Comparison of ENCODE assay signal across 10 cellular contexts in the genomic region with DNA sequence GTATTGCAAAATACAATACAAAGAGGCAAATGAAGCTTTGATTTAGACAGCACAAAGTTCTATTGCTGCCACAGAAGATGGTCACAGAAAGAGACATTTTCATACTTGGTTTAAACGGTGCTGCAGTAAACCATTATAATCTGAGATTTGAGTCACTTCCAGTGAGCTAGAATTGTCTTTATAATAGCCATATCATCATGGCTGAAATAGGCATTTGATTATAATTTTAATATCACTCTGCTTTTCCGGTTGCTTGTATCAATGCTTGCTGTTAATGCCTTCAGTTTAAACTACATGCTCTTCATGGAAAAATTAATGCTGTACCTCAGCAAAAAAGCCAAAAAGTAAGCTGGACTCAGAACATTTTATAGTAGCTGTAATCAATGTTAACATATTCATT. TPM values are rescaled to one million over a fixed set of nuclear protein-coding genes. Genes with fewer than 3 reads are reported as not detected.
A peak's percentile ranks its signal among the peaks of the same experiment; 100 is the strongest.
DNase-seq lines count a peak whose midpoint lies in the region; ATAC-seq and TF ChIP-seq lines count a peak whose summit lies in the region.
"Had no signal": no experiment of that assay in that cellular context is flagged by ENCODE, and none has a peak within 500 bp of the region (broad histone marks: within the 10 kb centered on the region; RNA-seq: fewer than 3 reads in every experiment).

No MANE protein-coding gene starts in this region.

- peak overlapping the region; percentile 75 for H3K9ac ChIP-seq in mesenchymal stem cell (ENCODE audit: low read length)

- peaks cover 8% of the 10 kb centered on the region for H3K79me1 ChIP-seq in mesenchymal stem cell (replicated peaks; ENCODE audit: low read length, poor library complexity, severe bottlenecking)

- POLR2A ChIA-PET in GM10248 (lab: Yijun Ruan, JAX): no interaction called here

- peak overlapping the region in 9 of 10 donors; percentile 58 to 91 (median 74) for H3K4me3 ChIP-seq in heart right ventricle
- no peak overlapping the region for H3K4me3 ChIP-seq in mesenchymal stem cell (ENCODE audit: insufficient read depth in 1 of 2, low read depth in 1 of 2, low read length in 2 of 2)

- no peak overlapping the region for H3K14ac ChIP-seq in mesenchymal stem cell (ENCODE audit: low read length in 2 of 2)

- peak overlapping the region; percentile 58 to 94 (median 86) for H3K27ac ChIP-seq in heart right ventricle
- peak overlapping the region; percentile 92 for H3K27ac ChIP-seq in VCaP
- no peak overlapping the region for H3K27ac ChIP-seq in mesenchymal stem cell (ENCODE audit: low read length, poor library complexity, severe bottlenecking)

- H2BK5ac ChIP-seq in mesenchymal stem cell (ENCODE audit: low read depth, low read length, poor library complexity, severe bottlenecking): no peak overlapping the region

- H3K27me3 ChIP-seq in heart right ventricle (no peaks in the 10 kb centered on the region), mesenchymal stem cell (ENCODE audit: control insufficient read depth in 1 of 2, insufficient read depth in 1 of 2, low read length in 2 of 2) (peaks cover 0 to 3% of the 10 kb centered on the region in 2 experiments)
- H3K27me3 ChIP-seq: colonic mucosa had no signal

- no peak overlapping the region for H2BK15ac ChIP-seq in mesenchymal stem cell (ENCODE audit: low read depth, poor library complexity, severe bottlenecking)

- H2BK12ac ChIP-seq in mesenchymal stem cell (ENCODE audit: low read length in 2 of 2): no peak overlapping the region

- H3K36me3 ChIP-seq in heart right ventricle (no peaks in the 10 kb centered on the region), mesenchymal stem cell (ENCODE audit: control insufficient read depth in 1 of 2, insufficient read depth in 2 of 2, low read depth in 1 of 2, low read length in 2 of 2) (no peaks in the 10 kb centered on the region)
- H3K36me3 ChIP-seq: colonic mucosa had no signal

- no peak for DNase-seq in heart right ventricle
- DNase-seq in cardiac septum (ENCODE audit: low spot score): no peak
- no peak for DNase-seq in mesenchymal stem cell
- peak; percentile 65 for DNase-seq in superior temporal gyrus (ENCODE audit: extremely low spot score)
- DNase-seq in GM10248 (ENCODE audit: extremely low spot score): no peak
- DNase-seq in NCI-H345 treated with DMSO at 0.1 percent for 48 hours (lab: John Stamatoyannopoulos, UW; ENCODE audit: unreplicated experiment): no peak
- DNase-seq: activated naive CD8-positive, alpha-beta T cell treated with anti-CD3 and anti-CD28 coated beads, Interleukin-2, amount 10 ng/mL, durations not matched to agents 7 days and 5 days had no signal

- 38 to 46% methylated on average over 2 of the region's 2 CpGs for WGBS in heart right ventricle, 2 donors
- no CpG with 5 or more reads among the region's 2 CpGs for WGBS in mesenchymal stem cell

- intact Hi-C loops in heart right ventricle (cut with DNase I): loop anchor here in 6 of 10 donors (2.0 to 5.0 kb wide), 3 partner anchors 48 to 155 kb away; a partner anchor contains a TSS
- intact Hi-C loops in cardiac septum (cut with DNase I): no loop called here

- H2BK120ac ChIP-seq in mesenchymal stem cell (ENCODE audit: low read depth, low read length): no peak overlapping the region

- H4K91ac ChIP-seq in mesenchymal stem cell (ENCODE audit: low read length): no peak overlapping the region

- CTCF ChIA-PET in GM10248 (lab: Yijun Ruan, JAX): no interaction called here

- H2AK5ac ChIP-seq in mesenchymal stem cell (ENCODE audit: low read length, severe bottlenecking): no peak overlapping the region

- H2AFZ ChIP-seq in mesenchymal stem cell (ENCODE audit: low read depth, low read length): no peak overlapping the region

- H3K9me3 ChIP-seq in heart right ventricle: no peaks in the 10 kb centered on the region
- no peaks in the 10 kb centered on the region for H3K9me3 ChIP-seq in mesenchymal stem cell (ENCODE audit: control insufficient read depth, low read length)
- H3K9me3 ChIP-seq: colonic mucosa had no signal

- no peak overlapping the region for H3K23ac ChIP-seq in mesenchymal stem cell (ENCODE audit: low read length in 2 of 2)

- TF ChIP-seq CTCF in heart right ventricle (IDR thresholded peaks at IDR 0.05) (no peak), VCaP (conservative IDR thresholded peaks at IDR 0.05) (no peak), GM10248 (IDR thresholded peaks at IDR 0.05; ENCODE audit: control extremely low read depth, extremely low read depth, low read depth, missing control alignments) (no peak)

- H3K4me2 ChIP-seq in mesenchymal stem cell (ENCODE audit: low read length, poor library complexity, severe bottlenecking): no peak overlapping the region

- no peak for ATAC-seq in heart right ventricle
- ATAC-seq in GM19467 (IDR thresholded peaks at IDR 0.05; ENCODE audit: unreplicated experiment): no peak

- H3K18ac ChIP-seq in mesenchymal stem cell (ENCODE audit: low read depth in 1 of 2, low read length in 2 of 2): no peak overlapping the region

- peaks cover 3 to 46% (median 26%) of the 10 kb centered on the region in 9 donors for H3K4me1 ChIP-seq in heart right ventricle
- peaks cover 11% of the 10 kb centered on the region for H3K4me1 ChIP-seq in mesenchymal stem cell (ENCODE audit: control insufficient read depth, insufficient read depth, low read depth, low read length)
- H3K4me1 ChIP-seq: colonic mucosa had no signal

- no peak overlapping the region for H3K4ac ChIP-seq in mesenchymal stem cell (ENCODE audit: low read depth in 1 of 2, low read length in 2 of 2)

- no peak overlapping the region for H4K8ac ChIP-seq in mesenchymal stem cell (ENCODE audit: low read length)

RNA-seq across cellular contexts. Expression of a gene that starts 48.5 kb away (rescaled TPM):
- 10 to 100 TPM in 9 of 10 donors, 1 to 10 TPM in 1; 7.2 to 17.6 (median 13.7) TPM for total RNA-seq in heart right ventricle
- polyA plus RNA-seq in heart right ventricle: 1 to 10 TPM in 1 of 2 donors, under 1 TPM in 1; 0.71 to 4.9 TPM
- total RNA-seq in cardiac septum: 8.3 TPM
- polyA plus RNA-seq in mesenchymal stem cell (2013, experiment 1 of 2): 0.66 TPM
- 0.70 TPM for polyA plus RNA-seq in mesenchymal stem cell (2013, experiment 2 of 2)

RNA-seq across cellular contexts. Expression of a gene that starts 48.6 kb away (rescaled TPM):
- total RNA-seq in heart right ventricle (10 to 100 TPM; 25.6 to 40.1 (median 33.9) TPM), cardiac septum (32.1 TPM)
- polyA plus RNA-seq in heart right ventricle: 10 to 100 TPM; 10.2 to 26.1 TPM
- 23.7 TPM for polyA plus RNA-seq in mesenchymal stem cell (2013, experiment 1 of 2)
- polyA plus RNA-seq in mesenchymal stem cell (2013, experiment 2 of 2): 23.5 TPM

Comparison
In these comparisons a context has a peak if more than half of its experiments do, and no peak if none do; other contexts are left out.
1. H3K4me3 ChIP-seq: peak in heart right ventricle (9 of 10); none in mesenchymal stem cell (0 of 2).